In the genomic region with DNA sequence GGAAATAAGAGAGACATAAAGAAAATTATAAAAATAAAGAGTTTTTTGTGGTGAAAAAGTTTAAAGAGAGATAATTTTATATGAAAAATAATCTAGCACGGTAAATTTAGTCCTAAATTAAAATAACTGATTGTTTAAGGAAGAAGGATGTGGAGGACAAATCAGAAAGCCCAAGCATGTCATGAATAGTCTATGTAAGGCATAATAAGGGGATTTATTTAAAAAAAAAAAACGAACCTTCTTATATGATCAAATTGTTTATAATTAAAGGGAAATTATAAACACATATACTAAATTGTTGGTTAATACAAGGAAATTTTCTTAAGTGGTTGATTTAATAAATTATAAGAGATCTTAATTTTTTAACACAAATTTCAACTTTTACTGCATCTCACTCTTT, we compare ENCODE assay signal across 21 cellular contexts.
DNase-seq lines count a peak whose midpoint lies in the region; TF ChIP-seq lines count a peak whose summit lies in the region.
"Had no signal": no experiment of that assay in that cellular context is flagged by ENCODE, and none has a peak within 500 bp of the region (broad histone marks: within the 10 kb centered on the region; RNA-seq: fewer than 3 reads in every experiment).

No MANE protein-coding gene starts in this region.

- H3K9ac ChIP-seq in neural progenitor cell, result no peak overlapping the region
- H3K9ac ChIP-seq: BLaER1 had no signal

- peak; percentile 7 for DNase-seq in NCI-H748 (lab: John Stamatoyannopoulos, UW; ENCODE audit: unreplicated experiment)
- DNase-seq in NCI-H748 treated with DMSO at 0.1 percent for 48 hours (lab: John Stamatoyannopoulos, UW), result no peak
- peak; percentile 1 for DNase-seq in LHCN-M2 (ENCODE audit: low read depth)
- peak; percentile 1 for DNase-seq in RPMI7951 (ENCODE audit: low read depth)
- peak; percentile 6 for DNase-seq in neural progenitor cell (ENCODE audit: low spot score)
- no peak for DNase-seq in T-helper 1 cell
- DNase-seq in HUDEP-2 (lab: John Stamatoyannopoulos, UW; ENCODE audit: unreplicated experiment in 76 of 76), result no peak
- no peak for DNase-seq in DMS153 treated with DMSO at 0.1 percent for 48 hours (lab: John Stamatoyannopoulos, UW; ENCODE audit: unreplicated experiment)
- DNase-seq: CD4-positive, alpha-beta T cell; COR-L47; GF-D8; H7; HFFc6; KBM-7; NCI-H1105; NCI-H2029 treated with DMSO at 0.1 percent for 48 hours; NCI-H774; NK-92 treated with Interleukin-12 subunit alpha and Interleukin-12 subunit beta, amount 100 ng/mL, for 24 hours; Right ventricle myocardium superior had no signal

- peaks cover 11% of the 10 kb centered on the region for H3K9me3 ChIP-seq in neural progenitor cell (ENCODE audit: low read depth)

- H3K27me3 ChIP-seq in neural progenitor cell, result no peaks in the 10 kb centered on the region
- H3K27me3 ChIP-seq: BLaER1 had no signal

- no peaks in the 10 kb centered on the region for H4K20me1 ChIP-seq in neural progenitor cell (ENCODE audit: low read depth)
- H4K20me1 ChIP-seq: BLaER1 had no signal

- no peak for TF ChIP-seq CTCF in neural progenitor cell (IDR thresholded peaks at IDR 0.05)

- no peaks in the 10 kb centered on the region for H3K4me1 ChIP-seq in neural progenitor cell
- H3K4me1 ChIP-seq: BLaER1 had no signal

- no peak overlapping the region for H3K27ac Mint-ChIP-seq in neural progenitor cell
- H3K27ac Mint-ChIP-seq: CD4-positive, alpha-beta T cell; HFFc6; T-helper 1 cell treated with Interleukin-12 subunit alpha and Interleukin-12 subunit beta and Interleukin-4 antibody, amounts not matched to agents 30 μg/mL and 1 μg/mL, for 36 hours had no signal

- no peaks in the 10 kb centered on the region for H3K27me3 Mint-ChIP-seq in neural progenitor cell (ENCODE audit: insufficient read depth, low read depth)
- H3K27me3 Mint-ChIP-seq: CD4-positive, alpha-beta T cell had no signal

- no peak overlapping the region for H3K4me3 Mint-ChIP-seq in neural progenitor cell
- H3K4me3 Mint-ChIP-seq: CD4-positive, alpha-beta T cell; HFFc6; T-helper 1 cell treated with Interleukin-12 subunit alpha and Interleukin-12 subunit beta and Interleukin-4 antibody, amounts not matched to agents 30 μg/mL and 1 μg/mL, for 36 hours had no signal

- H3K4me3 ChIP-seq in neural progenitor cell, result no peak overlapping the region
- H3K4me3 ChIP-seq: BLaER1 had no signal

- H3F3A ChIP-seq in neural progenitor cell (ENCODE audit: low read depth), result no peaks in the 10 kb centered on the region

- no peak overlapping the region for H2AFZ ChIP-seq in neural progenitor cell (replicated peaks)

- H3K27ac ChIP-seq in neural progenitor cell, result no peak overlapping the region
- H3K27ac ChIP-seq: BLaER1 had no signal

- no peaks in the 10 kb centered on the region for H3K36me3 Mint-ChIP-seq in neural progenitor cell

- no peaks in the 10 kb centered on the region for H3K36me3 ChIP-seq in neural progenitor cell
- H3K36me3 ChIP-seq: BLaER1 had no signal

- no peaks in the 10 kb centered on the region for H3K79me2 ChIP-seq in neural progenitor cell (ENCODE audit: low read depth)

- no peak overlapping the region for H3K4me2 ChIP-seq in neural progenitor cell
- H3K4me2 ChIP-seq: BLaER1 had no signal

- peaks cover 23% of the 10 kb centered on the region for H3K9me3 Mint-ChIP-seq in neural progenitor cell

- H3K4me1 Mint-ChIP-seq in neural progenitor cell, result no peaks in the 10 kb centered on the region

Comparison
In these comparisons a context has a peak if more than half of its experiments do, and no peak if none do; other contexts are left out.
1. DNase-seq: peak in NCI-H748 (single experiment), LHCN-M2 (single experiment), RPMI7951 (single experiment) and neural progenitor cell (single experiment); none in NCI-H748 treated with DMSO at 0.1 percent for 48 hours (single experiment), T-helper 1 cell (0 of 5), HUDEP-2 (0 of 76) and DMS153 treated with DMSO at 0.1 percent for 48 hours (single experiment).